Comparison of ENCODE assay signal across 1 cellular context in the genomic region with DNA sequence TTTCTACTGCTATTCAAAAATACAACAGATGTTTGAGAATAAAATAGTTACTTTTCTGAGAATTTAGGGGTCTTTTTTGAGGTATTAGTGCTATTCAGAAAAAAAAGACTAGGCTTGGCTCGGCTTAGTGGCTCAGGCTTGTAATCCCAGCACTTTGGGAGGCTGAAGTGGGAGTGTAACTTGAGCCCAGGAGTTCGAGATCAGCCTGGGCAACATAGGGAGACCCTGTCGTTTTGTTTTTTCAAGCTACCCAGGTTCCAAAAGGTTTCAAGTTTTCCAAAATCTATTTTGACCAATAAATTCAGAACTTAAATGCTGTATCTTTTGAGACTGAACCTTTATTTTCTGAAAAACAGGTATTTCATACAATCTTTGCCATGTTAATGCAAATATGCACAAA.
TF ChIP-seq lines count a peak whose summit lies in the region.

No MANE protein-coding gene starts in this region.

TF ChIP-seq in SK-N-SH treated with all-trans-retinoic acid at 6 μM for 48 hours, 23 proteins besides CTCF, POLR2A, EP300 and RAD21:
- TF ChIP-seq, protein P1, sequence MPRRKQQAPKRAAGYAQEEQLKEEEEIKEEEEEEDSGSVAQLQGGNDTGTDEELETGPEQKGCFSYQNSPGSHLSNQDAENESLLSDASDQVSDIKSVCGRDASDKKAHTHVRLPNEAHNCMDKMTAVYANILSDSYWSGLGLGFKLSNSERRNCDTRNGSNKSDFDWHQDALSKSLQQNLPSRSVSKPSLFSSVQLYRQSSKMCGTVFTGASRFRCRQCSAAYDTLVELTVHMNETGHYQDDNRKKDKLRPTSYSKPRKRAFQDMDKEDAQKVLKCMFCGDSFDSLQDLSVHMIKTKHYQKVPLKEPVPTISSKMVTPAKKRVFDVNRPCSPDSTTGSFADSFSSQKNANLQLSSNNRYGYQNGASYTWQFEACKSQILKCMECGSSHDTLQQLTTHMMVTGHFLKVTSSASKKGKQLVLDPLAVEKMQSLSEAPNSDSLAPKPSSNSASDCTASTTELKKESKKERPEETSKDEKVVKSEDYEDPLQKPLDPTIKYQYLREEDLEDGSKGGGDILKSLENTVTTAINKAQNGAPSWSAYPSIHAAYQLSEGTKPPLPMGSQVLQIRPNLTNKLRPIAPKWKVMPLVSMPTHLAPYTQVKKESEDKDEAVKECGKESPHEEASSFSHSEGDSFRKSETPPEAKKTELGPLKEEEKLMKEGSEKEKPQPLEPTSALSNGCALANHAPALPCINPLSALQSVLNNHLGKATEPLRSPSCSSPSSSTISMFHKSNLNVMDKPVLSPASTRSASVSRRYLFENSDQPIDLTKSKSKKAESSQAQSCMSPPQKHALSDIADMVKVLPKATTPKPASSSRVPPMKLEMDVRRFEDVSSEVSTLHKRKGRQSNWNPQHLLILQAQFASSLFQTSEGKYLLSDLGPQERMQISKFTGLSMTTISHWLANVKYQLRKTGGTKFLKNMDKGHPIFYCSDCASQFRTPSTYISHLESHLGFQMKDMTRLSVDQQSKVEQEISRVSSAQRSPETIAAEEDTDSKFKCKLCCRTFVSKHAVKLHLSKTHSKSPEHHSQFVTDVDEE (CRISPR knock-in tag; IDR thresholded peaks at IDR 0.05), result no peak
- TF ChIP-seq ZNF8 (CRISPR knock-in tag; IDR thresholded peaks at IDR 0.05) (no peak), ZNF565 (CRISPR knock-in tag; conservative IDR thresholded peaks at IDR 0.05; ENCODE audit: low read depth) (no peak), ISL1 (CRISPR knock-in tag; IDR thresholded peaks at IDR 0.05) (no peak), RARB (CRISPR knock-in tag; IDR thresholded peaks at IDR 0.05) (no peak), ZFP3 (CRISPR knock-in tag; IDR thresholded peaks at IDR 0.05) (no peak), ZFP30 (CRISPR knock-in tag; IDR thresholded peaks at IDR 0.05) (no peak), ARNTL (CRISPR knock-in tag; IDR thresholded peaks at IDR 0.05; ENCODE audit: borderline replicate concordance, low read depth) (no peak)
TF ChIP-seq in SK-N-SH treated with all-trans-retinoic acid at 6 μM for 48 hours: peak in this region for 0.
